ENCODE assay signal across 22 cellular contexts in the genomic region with DNA sequence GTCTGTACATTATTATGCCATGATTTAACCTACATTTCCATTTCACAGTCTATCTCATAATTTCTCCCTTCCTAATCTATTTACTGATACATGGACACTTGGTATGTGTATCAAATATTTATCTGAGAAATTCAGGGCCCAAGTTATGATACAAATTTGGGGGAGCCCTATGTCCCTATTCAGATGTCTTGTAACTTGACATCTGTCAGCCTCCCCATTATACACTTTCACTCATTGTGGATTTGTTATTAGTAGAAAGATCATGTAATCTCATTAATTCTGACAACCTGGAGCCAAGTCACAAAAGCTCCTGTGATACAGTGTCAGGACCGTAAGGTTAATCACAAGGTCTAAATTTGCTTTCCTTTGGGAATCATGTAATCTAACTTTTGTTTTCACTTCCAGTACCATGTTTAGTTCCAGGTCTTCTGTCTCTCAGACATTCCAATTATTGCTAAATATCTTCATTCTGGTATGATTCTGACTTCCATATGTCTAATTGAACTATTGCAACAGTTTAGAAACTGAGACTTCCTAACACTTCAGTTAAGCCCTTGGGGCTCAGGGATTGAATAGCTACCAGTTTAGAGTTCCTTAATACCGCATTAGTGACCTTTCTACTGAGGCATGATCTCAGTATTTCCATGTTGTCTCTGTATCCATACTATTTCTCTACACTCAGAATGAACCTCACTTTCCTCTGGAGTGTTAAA.
"Had no signal": no experiment of that assay in that cellular context is flagged by ENCODE, and none has a peak within 500 bp of the region (broad histone marks: within the 10 kb centered on the region; RNA-seq: fewer than 3 reads in every experiment).

No MANE protein-coding gene starts in this region.

- FAIRE-seq: endothelial cell of umbilical vein, keratinocyte, small intestine had no signal

- ATAC-seq: gastroesophageal sphincter; naive thymus-derived CD4-positive, alpha-beta T cell; stimulated activated memory B cell treated with anti-CD40 and anti-IgM and Interleukin-4, amounts not matched to agents 10 μg/mL and 1 μg/mL and 100 μg/mL, for 72 hours; upper lobe of right lung had no signal

- H3K27ac ChIP-seq: coronary artery, gastroesophageal sphincter, left ventricle myocardium inferior, right atrium auricular region, sigmoid colon, tibial nerve, upper lobe of right lung had no signal

- H3K36me3 ChIP-seq: gastroesophageal sphincter, left ventricle myocardium inferior, right atrium auricular region, sigmoid colon, tibial nerve, upper lobe of right lung had no signal

- H3K9me3 ChIP-seq: gastroesophageal sphincter, left ventricle myocardium inferior, right atrium auricular region, sigmoid colon, tibial nerve, upper lobe of right lung had no signal

- H3K4me1 ChIP-seq: gastroesophageal sphincter, left ventricle myocardium inferior, right atrium auricular region, upper lobe of right lung had no signal

- H3K4me3 ChIP-seq: coronary artery, gastroesophageal sphincter, left ventricle myocardium inferior, right atrium auricular region, sigmoid colon, tibial nerve, upper lobe of right lung had no signal

- H3K27me3 ChIP-seq: gastroesophageal sphincter, right atrium auricular region, sigmoid colon, tibial nerve, upper lobe of right lung had no signal

- DNase-seq: caudate nucleus; effector CD4-positive, alpha-beta T cell; endodermal cell; erythroblast; foreskin fibroblast; glutamatergic neuron; left ventricle myocardium inferior; naive thymus-derived CD4-positive, alpha-beta T cell; nephron progenitor cell; posterior cingulate gyrus; sigmoid colon; small intestine; stimulated activated CD4-positive, alpha-beta T cell treated with anti-CD3 and anti-CD28 coated beads, Interleukin-2, amount 100 ng/mL, for 48 hours; stimulated activated CD8-positive, alpha-beta memory T cell treated with anti-CD3 and anti-CD28 coated beads, Interleukin-4, amount 100 ng/mL, for 48 hours; upper lobe of right lung had no signal
